ENCODE assay signal across 8 cellular contexts in the genomic region with DNA sequence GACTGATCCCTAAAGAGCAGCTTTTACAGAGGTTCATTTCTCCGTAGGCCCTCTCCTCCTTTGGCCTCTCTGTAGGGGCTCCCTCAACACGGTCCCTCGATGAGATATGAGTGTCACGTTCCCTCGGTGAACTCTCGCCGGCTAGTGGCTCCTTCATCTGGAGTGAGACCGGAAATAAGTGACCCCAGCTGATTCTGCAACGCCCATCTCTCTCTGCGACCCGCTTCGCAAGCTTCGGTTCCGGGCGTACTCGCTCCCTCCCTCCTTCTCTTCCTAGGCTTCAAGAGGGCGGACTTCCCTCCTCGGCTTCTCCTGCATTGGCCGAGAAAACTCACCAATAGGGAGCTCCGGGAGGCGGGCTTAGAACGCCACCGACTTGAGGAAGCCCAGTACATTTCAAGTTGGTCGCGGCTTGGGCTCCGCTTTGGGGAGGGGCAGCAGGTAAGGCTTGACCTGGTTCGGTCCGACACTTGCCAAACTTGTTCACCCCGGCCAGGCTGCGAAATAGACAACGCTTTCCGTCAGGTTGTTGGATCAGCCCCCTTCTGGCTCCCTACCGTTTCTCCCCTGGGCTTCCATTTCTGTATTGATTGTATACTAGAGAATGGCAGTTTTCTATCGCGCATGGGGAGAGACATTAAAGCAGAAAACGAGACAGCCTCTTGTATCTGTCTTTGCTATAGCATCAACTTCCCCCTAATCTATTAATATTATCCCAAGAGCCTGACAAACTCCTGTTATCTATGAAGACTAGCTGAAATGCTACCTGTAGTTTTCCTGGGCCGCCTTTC. TPM values are rescaled to one million over a fixed set of nuclear protein-coding genes. Genes with fewer than 3 reads are reported as not detected.
DNase-seq lines count a peak whose midpoint lies in the region; ATAC-seq and TF ChIP-seq lines count a peak whose summit lies in the region.

A gene (minus strand): TSS at position 248 of the 791 bp plus-strand sequence. CDS start 2,816 bp downstream, outside the sequence.
A gene with protein sequence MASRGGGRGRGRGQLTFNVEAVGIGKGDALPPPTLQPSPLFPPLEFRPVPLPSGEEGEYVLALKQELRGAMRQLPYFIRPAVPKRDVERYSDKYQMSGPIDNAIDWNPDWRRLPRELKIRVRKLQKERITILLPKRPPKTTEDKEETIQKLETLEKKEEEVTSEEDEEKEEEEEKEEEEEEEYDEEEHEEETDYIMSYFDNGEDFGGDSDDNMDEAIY (plus strand): TSS at position 363 of the 791 bp plus-strand sequence. CDS start 10,176 bp downstream, outside the sequence.

- no peaks in the 10 kb centered on the region for H3K27me3 ChIP-seq in IMR-90 (ENCODE audit: control insufficient read depth, insufficient read depth, low read length)
- H3K27me3 ChIP-seq in muscle layer of colon (ENCODE audit: control insufficient read depth in 1 of 2, insufficient read depth in 2 of 2, low read length in 2 of 2): no peaks in the 10 kb centered on the region

- no peak; the same call in 1 of the 2 replicates for TF ChIP-seq POLR2A in IMR-90 (IDR thresholded peaks at IDR 0.05; ENCODE audit: low read depth, low read length)

- peak within 1 kb of the TSS; percentile 96 for H3K23ac ChIP-seq in IMR-90 (ENCODE audit: low read depth, low read length)

- peak within 1 kb of the TSS; percentile 46 for H3K18ac ChIP-seq in IMR-90 (ENCODE audit: low read depth, low read length)

- H3K4me3 ChIP-seq in IMR-90 (ENCODE audit: insufficient read depth, low read depth, low read length) (peak within 1 kb of the TSS; percentile 61), muscle layer of colon (ENCODE audit: low read depth in 1 of 2, low read length in 2 of 2) (peak within 1 kb of the TSS; percentile 34 to 89)

- CTCF ChIA-PET in IMR-90 (lab: Yijun Ruan, JAX): interaction anchor here (0.8 to 2.2 kb wide), 4 partner anchors 13 to 73 kb away, joined by 3 to 18 read pairs (median 4); a partner anchor contains a TSS

- dilution Hi-C loops in IMR-90 (cut with HindIII; ENCODE audit: low sequenced_read_pairs, unreplicated experiment): no loop called here

- peak within 1 kb of the TSS; percentile 79 to 95 for H4K8ac ChIP-seq in IMR-90 (ENCODE audit: low read depth in 2 of 2, low read length in 2 of 2)

- H3K14ac ChIP-seq in IMR-90 (replicated peaks; ENCODE audit: low read depth, low read length): peak within 1 kb of the TSS; percentile 98

- H3K9me3 ChIP-seq in IMR-90 (ENCODE audit: control insufficient read depth, insufficient read depth, low read length) (peaks cover 2% of the 10 kb centered on the region), muscle layer of colon (ENCODE audit: low read length) (no peaks in the 10 kb centered on the region)

- intact Hi-C loops in IMR-90 (cut with micrococcal nuclease): loop anchor here (1.0 to 2.0 kb wide), 3 partner anchors 13 to 38 kb away; a partner anchor contains a TSS

- DNase-seq in DMS153 treated with DMSO at 0.1 percent for 48 hours (lab: John Stamatoyannopoulos, UW; ENCODE audit: unreplicated experiment) (peak; percentile 91), IMR-90 (peak; percentile 89), OCI-M2 (lab: John Stamatoyannopoulos, UW; ENCODE audit: unreplicated experiment) (peak; percentile 82), activated T-cell treated with anti-CD3 and anti-CD28 coated beads for 48 hours (ENCODE audit: low read depth) (peak; percentile 84)
- peak; percentile 81 to 84 for DNase-seq in stimulated activated CD8-positive, alpha-beta memory T cell treated with anti-CD3 and anti-CD28 coated beads, Interleukin-7, amount 100 ng/mL, for 1 hour (ENCODE audit: low read depth in 2 of 2)

- in situ Hi-C loops in IMR-90 (cut with MboI; ENCODE audit: low sequenced_read_pairs): loop anchor here (5.0 kb wide), 1 partner anchor 47 kb away; a partner anchor contains a TSS

- H3K36me3 ChIP-seq in IMR-90 (ENCODE audit: control insufficient read depth, insufficient read depth, low read length): no peaks in the 10 kb centered on the region
- H3K36me3 ChIP-seq in muscle layer of colon (ENCODE audit: insufficient read depth, low read length): no peaks in the 10 kb centered on the region

- BruUV-seq in IMR-90 (replicated peaks; lab: Mats Ljungman, UMichigan): no TSS peak

- peaks cover 0 to 44% of the 10 kb centered on the region in 2 experiments; a peak in 3 of 4 replicates for H3K79me1 ChIP-seq in IMR-90 (ENCODE audit: low read depth in 1 of 2, low read length in 2 of 2)

- no peak for TF ChIP-seq RAD21 in IMR-90 (IDR thresholded peaks at IDR 0.05; ENCODE audit: low read length)

- no peaks in the 10 kb centered on the region for H4K20me1 ChIP-seq in IMR-90 (ENCODE audit: insufficient read depth, low read length)

- peak within 1 kb of the TSS; percentile 88 for H3K4me2 ChIP-seq in IMR-90 (ENCODE audit: low read depth, low read length)

- POLR2A ChIA-PET in IMR-90 (lab: Charles Lee; ENCODE audit: unreplicated experiment): interaction anchor here (0.6 to 1.1 kb wide), 2 partner anchors 37 to 41 kb away, joined by 3 to 4 read pairs; a partner anchor contains a TSS

- H2BK120ac ChIP-seq in IMR-90 (ENCODE audit: low read depth, low read length): peak within 1 kb of the TSS; percentile 80

- H2AFZ ChIP-seq in IMR-90 (replicated peaks; ENCODE audit: low read length, poor library complexity): peak within 1 kb of the TSS; percentile 92

- H4K91ac ChIP-seq in IMR-90 (ENCODE audit: insufficient read depth, low read depth, low read length): peak within 1 kb of the TSS; percentile 81

- H4K5ac ChIP-seq in IMR-90 (ENCODE audit: low read depth, low read length): peak within 1 kb of the TSS; percentile 82

- peak within 1 kb of the TSS; percentile 75 for H2BK5ac ChIP-seq in IMR-90 (ENCODE audit: low read depth, low read length, poor library complexity, severe bottlenecking)

- peak within 1 kb of the TSS; percentile 93 for H3K4ac ChIP-seq in IMR-90 (ENCODE audit: low read depth, low read length)

- peak within 1 kb of the TSS; percentile 62; the same call in 1 of the 3 replicates for H2BK15ac ChIP-seq in IMR-90 (ENCODE audit: low read depth, low read length)

- peak within 1 kb of the TSS; percentile 86 for H3K56ac ChIP-seq in IMR-90 (ENCODE audit: extremely low read depth, insufficient read depth, low read length)

- H2AK9ac ChIP-seq in IMR-90 (replicated peaks; ENCODE audit: low read depth, low read length, poor library complexity): peak within 1 kb of the TSS; percentile 45

- no peak for TF ChIP-seq CTCF in IMR-90 (conservative IDR thresholded peaks at IDR 0.05; ENCODE audit: low read depth, low read length)

- H3K9me1 ChIP-seq in IMR-90 (ENCODE audit: insufficient read depth, low read length): peaks cover 10% of the 10 kb centered on the region

- H3K4me1 ChIP-seq in IMR-90 (ENCODE audit: control insufficient read depth, insufficient read depth, low read length) (peaks cover 28% of the 10 kb centered on the region), muscle layer of colon (ENCODE audit: insufficient read depth, low read length) (peaks cover 28% of the 10 kb centered on the region)

- peak; percentile 89 for ATAC-seq in GM21529 (IDR thresholded peaks at IDR 0.05; ENCODE audit: unreplicated experiment)
- peak; percentile 86 for ATAC-seq in IMR-90 (ENCODE audit: low read depth)
- peak; percentile 90 for ATAC-seq in esophagus mucosa

- H3K9ac ChIP-seq in IMR-90 (ENCODE audit: low read depth, low read length) (peak within 1 kb of the TSS; percentile 83), muscle layer of colon (ENCODE audit: low read length) (peak within 1 kb of the TSS; percentile 83)

- peak within 1 kb of the TSS; percentile 76 for H3K27ac ChIP-seq in IMR-90 (ENCODE audit: insufficient read depth, low read length)
- peak within 1 kb of the TSS; percentile 96 for H3K27ac ChIP-seq in muscle layer of colon (ENCODE audit: low read depth, low read length)

- WGBS in IMR-90 (ENCODE audit: extremely low coverage in 2 of 2, insufficient read length in 1 of 2), 2 experiments: 2% methylated on average over 11 of the region's 37 CpGs; no CpG with 5 or more reads in 1 of the 2 experiments

- H2BK20ac ChIP-seq in IMR-90 (ENCODE audit: low read depth, low read length): peak within 1 kb of the TSS; percentile 41; the same call in 1 of the 2 replicates

- peak within 1 kb of the TSS; percentile 92 for H2AK5ac ChIP-seq in IMR-90 (ENCODE audit: low read depth, low read length)

TF ChIP-seq in IMR-90, 13 proteins besides CTCF, POLR2A, EP300 and RAD21 (continues in another document):
- no peak for TF ChIP-seq CHD1 (IDR thresholded peaks at IDR 0.05; ENCODE audit: low read depth, low read length)
- peak; percentile 61; the same call in 1 of the 2 replicates for TF ChIP-seq MAZ (IDR thresholded peaks at IDR 0.05; ENCODE audit: borderline replicate concordance, low read depth, low read length)
- TF ChIP-seq, protein P1, sequence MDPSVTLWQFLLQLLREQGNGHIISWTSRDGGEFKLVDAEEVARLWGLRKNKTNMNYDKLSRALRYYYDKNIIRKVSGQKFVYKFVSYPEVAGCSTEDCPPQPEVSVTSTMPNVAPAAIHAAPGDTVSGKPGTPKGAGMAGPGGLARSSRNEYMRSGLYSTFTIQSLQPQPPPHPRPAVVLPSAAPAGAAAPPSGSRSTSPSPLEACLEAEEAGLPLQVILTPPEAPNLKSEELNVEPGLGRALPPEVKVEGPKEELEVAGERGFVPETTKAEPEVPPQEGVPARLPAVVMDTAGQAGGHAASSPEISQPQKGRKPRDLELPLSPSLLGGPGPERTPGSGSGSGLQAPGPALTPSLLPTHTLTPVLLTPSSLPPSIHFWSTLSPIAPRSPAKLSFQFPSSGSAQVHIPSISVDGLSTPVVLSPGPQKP (IDR thresholded peaks at IDR 0.05; ENCODE audit: borderline replicate concordance, low read depth, low read length): no peak
- TF ChIP-seq, protein P2, sequence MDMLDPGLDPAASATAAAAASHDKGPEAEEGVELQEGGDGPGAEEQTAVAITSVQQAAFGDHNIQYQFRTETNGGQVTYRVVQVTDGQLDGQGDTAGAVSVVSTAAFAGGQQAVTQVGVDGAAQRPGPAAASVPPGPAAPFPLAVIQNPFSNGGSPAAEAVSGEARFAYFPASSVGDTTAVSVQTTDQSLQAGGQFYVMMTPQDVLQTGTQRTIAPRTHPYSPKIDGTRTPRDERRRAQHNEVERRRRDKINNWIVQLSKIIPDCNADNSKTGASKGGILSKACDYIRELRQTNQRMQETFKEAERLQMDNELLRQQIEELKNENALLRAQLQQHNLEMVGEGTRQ (IDR thresholded peaks at IDR 0.05; ENCODE audit: low read depth, low read length): no peak
- TF ChIP-seq RFX5 (IDR thresholded peaks at IDR 0.05; ENCODE audit: low read depth, low read length): no peak
- TF ChIP-seq SMC3 (IDR thresholded peaks at IDR 0.05; ENCODE audit: low read depth, low read length): no peak

RNA-seq across cellular contexts. Expression of the first gene that starts in this region (rescaled TPM):
- total RNA-seq in IMR-90 (2012; rRNA removed): 0.56 and 0.90 TPM in 2 replicates
- 1.9 and 2.3 TPM in 2 replicates for polyA plus RNA-seq in IMR-90 (2012; rRNA removed)
- polyA plus RNA-seq in IMR-90 (2012; cell fraction: cytosol; rRNA removed): 1.6 and 1.9 TPM in 2 replicates
- polyA plus RNA-seq in IMR-90 (2012; cell fraction: nucleus; rRNA removed; ENCODE audit: low replicate concordance): 2.6 and 2.9 TPM in 2 replicates
- 0.12 TPM for total RNA-seq in esophagus mucosa

RNA-seq across cellular contexts. Expression of the second gene that starts in this region (rescaled TPM):
- 7.9 and 10.3 TPM in 2 replicates for total RNA-seq in IMR-90 (2012; rRNA removed)
- 15.3 and 16.3 TPM in 2 replicates for polyA plus RNA-seq in IMR-90 (2012; rRNA removed)
- 7.8 and 9.4 TPM in 2 replicates for polyA plus RNA-seq in IMR-90 (2012; cell fraction: cytosol; rRNA removed)
- polyA plus RNA-seq in IMR-90 (2012; cell fraction: nucleus; rRNA removed; ENCODE audit: low replicate concordance): 4.0 and 8.8 TPM in 2 replicates
- total RNA-seq in esophagus mucosa: 6.1 TPM

Comparison
In these comparisons a context has a peak if more than half of its experiments do, and no peak if none do; other contexts are left out.
1. Peak in every context shown above with its lines: DNase-seq, ATAC-seq, H3K4me3 ChIP-seq and H3K27ac ChIP-seq.